Comparison of ENCODE assay signal across 8 cellular contexts in the genomic region with DNA sequence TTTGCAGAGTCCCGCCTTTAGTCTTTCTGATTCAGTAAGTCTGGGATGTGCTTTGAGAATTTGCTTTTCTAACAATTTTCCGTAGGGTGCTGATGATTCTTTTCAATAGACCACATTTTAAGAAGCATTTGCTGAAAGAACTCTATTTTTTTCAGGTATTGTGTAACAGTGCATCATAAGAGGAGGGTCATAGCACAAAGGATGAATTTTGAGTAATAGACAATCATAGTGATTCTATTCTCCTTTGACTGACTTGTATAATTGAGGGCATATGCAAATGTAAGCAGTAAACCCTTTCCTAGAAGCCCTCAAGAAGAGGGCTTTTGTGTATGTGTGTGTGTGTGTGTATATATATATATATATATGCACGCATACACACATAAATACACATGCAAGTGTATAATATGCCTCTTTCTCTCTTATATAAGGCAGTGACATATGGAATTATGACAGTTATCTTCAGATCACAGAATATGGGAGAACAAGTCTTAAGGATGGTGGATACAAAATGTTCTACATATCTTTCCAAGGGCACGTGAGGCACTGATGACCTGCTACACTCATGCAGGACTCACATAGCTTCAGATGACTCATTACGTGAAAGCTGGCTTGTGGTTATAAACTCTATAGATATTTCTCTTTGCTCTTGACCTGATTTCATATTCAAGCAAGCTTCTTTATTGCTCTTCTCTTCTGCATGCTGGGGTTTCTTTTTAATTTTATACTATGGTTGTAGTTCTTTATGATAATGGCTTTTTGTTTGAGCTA.
DNase-seq lines count a peak whose midpoint lies in the region; ATAC-seq lines count a peak whose summit lies in the region.

No MANE protein-coding gene starts in this region.

- H3K36me3 ChIP-seq in endocrine pancreas (ENCODE audit: control insufficient read depth, insufficient read depth, low read length) = no peaks in the 10 kb centered on the region

- H3K4me3 ChIP-seq in endocrine pancreas (ENCODE audit: control insufficient read depth, insufficient read depth, low read length) = peak overlapping the region; percentile 90

- DNase-seq in Kasumi-1 (lab: John Stamatoyannopoulos, UW) = peak; percentile 5 to 7
- no peak for DNase-seq in COLO668 (lab: John Stamatoyannopoulos, UW; ENCODE audit: unreplicated experiment)
- DNase-seq in SHP77 (lab: John Stamatoyannopoulos, UW) = no peak
- no peak for DNase-seq in NCI-H1417 (lab: John Stamatoyannopoulos, UW)
- DNase-seq in NCI-H2171 (lab: John Stamatoyannopoulos, UW) = no peak

- no peak overlapping the region for H3K9ac ChIP-seq in endocrine pancreas (ENCODE audit: control insufficient read depth, insufficient read depth, low read length)

- H3K4me1 ChIP-seq in endocrine pancreas (ENCODE audit: control insufficient read depth, insufficient read depth, low read length) = peaks cover 8% of the 10 kb centered on the region

- H3K27me3 ChIP-seq in endocrine pancreas (ENCODE audit: control insufficient read depth, insufficient read depth, low read length) = no peaks in the 10 kb centered on the region

- H3K9me3 ChIP-seq in endocrine pancreas (ENCODE audit: control insufficient read depth, low read length) = no peaks in the 10 kb centered on the region

- ATAC-seq in GM18502 (IDR thresholded peaks at IDR 0.05; ENCODE audit: poor library complexity, unreplicated experiment) (peak; percentile 94), GM21825 (IDR thresholded peaks at IDR 0.05; ENCODE audit: unreplicated experiment) (peak; percentile 86)

Comparison
In these comparisons a context has a peak if more than half of its experiments do, and no peak if none do; other contexts are left out.
1. DNase-seq: peak in Kasumi-1 (2 of 2); none in COLO668 (single experiment), SHP77 (0 of 2), NCI-H1417 (0 of 3) and NCI-H2171 (single experiment).